In genomic region chr2:144890828-144891227, GRCh38 we compare ENCODE assay signal across 8 cellular contexts.
DNase-seq lines count a peak whose midpoint lies in the region; ATAC-seq and TF ChIP-seq lines count a peak whose summit lies in the region.

No MANE protein-coding gene starts in this region.

- no peaks in the 10 kb centered on the region for H3K79me2 ChIP-seq in HCT116 (ENCODE audit: insufficient read depth, low read length)
- H3K79me2 ChIP-seq in hepatocyte: no peaks in the 10 kb centered on the region

- H3K4me2 ChIP-seq in HCT116 (ENCODE audit: low read length): no peak overlapping the region
- no peak overlapping the region for H3K4me2 ChIP-seq in hepatocyte

- H3K4me3 ChIP-seq in HCT116 (replicated peaks in 1 of 2; ENCODE audit: low read depth in 1 of 2, low read length in 2 of 2) (no peak overlapping the region), SK-N-MC (no peak overlapping the region), hepatocyte (no peak overlapping the region)

- no peaks in the 10 kb centered on the region for H3K4me1 Mint-ChIP-seq in activated naive CD8-positive, alpha-beta T cell treated with anti-CD3 and anti-CD28 coated beads for 36 hours

- no TSS peak for BruUV-seq in HCT116 (replicated peaks; lab: Mats Ljungman, UMichigan)

- RAD21 ChIA-PET in HCT116 (lab: Charles Lee; ENCODE audit: low non-redundant PET in 1 of 2, low total read pairs in 2 of 2, uncharacterized antibody in 2 of 2, unreplicated experiment in 2 of 2): no interaction called here

- DNase-seq in COLO829 (ENCODE audit: low spot score) (peak; percentile 28), HCT116 (ENCODE audit: low read depth, low spot score) (peak; percentile 37), SK-N-MC (ENCODE audit: low read depth, low spot score) (no peak), hepatocyte (ENCODE audit: low spot score) (peak; percentile 4), KG1 (lab: John Stamatoyannopoulos, UW) (no peak), NCI-H2029 treated with DMSO at 0.1 percent for 48 hours (lab: John Stamatoyannopoulos, UW) (no peak)
- DNase-seq in activated naive CD8-positive, alpha-beta T cell treated with anti-CD3 and anti-CD28 coated beads for 36 hours: no peak

- H4K20me1 ChIP-seq in HCT116 (ENCODE audit: insufficient read depth) (no peaks in the 10 kb centered on the region), hepatocyte (ENCODE audit: insufficient read depth, poor library complexity, severe bottlenecking) (no peaks in the 10 kb centered on the region)

- H3K4me1 ChIP-seq in HCT116 (ENCODE audit: control insufficient read depth in 1 of 2, insufficient read depth in 2 of 2, low read length in 2 of 2): no peaks in the 10 kb centered on the region
- no peaks in the 10 kb centered on the region for H3K4me1 ChIP-seq in hepatocyte (ENCODE audit: insufficient read depth)

- H3K9me3 Mint-ChIP-seq in activated naive CD8-positive, alpha-beta T cell treated with anti-CD3 and anti-CD28 coated beads for 36 hours: no peaks in the 10 kb centered on the region

- ATAC-seq in HCT116 (peak; percentile 77), GM19463 (IDR thresholded peaks at IDR 0.05; ENCODE audit: unreplicated experiment) (no peak)

- H3K4me3 Mint-ChIP-seq in activated naive CD8-positive, alpha-beta T cell treated with anti-CD3 and anti-CD28 coated beads for 36 hours: no peak overlapping the region

- peak; percentile 39 for TF ChIP-seq RAD21 in HCT116 (IDR thresholded peaks at IDR 0.05; ENCODE audit: low read depth)

- CTCF ChIA-PET in HCT116 (lab: Charles Lee): no interaction called here

- H3K9ac ChIP-seq in HCT116 (ENCODE audit: low read length) (no peak overlapping the region), SK-N-MC (ENCODE audit: insufficient read length) (no peak overlapping the region)

- peaks cover 10% of the 10 kb centered on the region for H3K27me3 Mint-ChIP-seq in activated naive CD8-positive, alpha-beta T cell treated with anti-CD3 and anti-CD28 coated beads for 36 hours

- H3K9me3 ChIP-seq in HCT116 (ENCODE audit: control insufficient read depth in 1 of 2, insufficient read depth in 1 of 2, low read depth in 1 of 2, low read length in 2 of 2) (no peaks in the 10 kb centered on the region), SK-N-MC (ENCODE audit: low read depth, low read length) (no peaks in the 10 kb centered on the region), hepatocyte (ENCODE audit: low read depth) (no peaks in the 10 kb centered on the region)

- intact Hi-C loops in HCT116 (cut with micrococcal nuclease): no loop called here

- no peak overlapping the region for H3K27ac ChIP-seq in HCT116 (ENCODE audit: low read depth, low read length)
- H3K27ac ChIP-seq in SK-N-MC: peak overlapping the region; percentile 34; the same call in 1 of the 2 replicates
- H3K27ac ChIP-seq in hepatocyte: no peak overlapping the region

- H2AFZ ChIP-seq in HCT116 (ENCODE audit: low read depth, low read length, poor library complexity, severe bottlenecking) (no peak overlapping the region), hepatocyte (no peak overlapping the region)

- TF ChIP-seq CTCF in HCT116 (IDR thresholded peaks at IDR 0.05 in 2 of 3, conservative IDR thresholded peaks at IDR 0.05 in 1 of 3; ENCODE audit: borderline replicate concordance in 1 of 3, insufficient read depth in 1 of 3, low read depth in 2 of 3, low read length in 2 of 3) (peak in 2 of 3 experiments; percentile 16 to 32; a peak in 1 of 6 replicates), hepatocyte (IDR thresholded peaks at IDR 0.05; ENCODE audit: poor library complexity) (peak; percentile 19)

- 23% methylated on average over 1 of the region's 1 CpG for WGBS in hepatocyte (ENCODE audit: low lambda C conversion rate, missing lambda C conversion rate)

- POLR2A ChIA-PET in HCT116 (lab: Charles Lee): no interaction called here

- H3K27me3 ChIP-seq in HCT116 (ENCODE audit: insufficient read depth, low read length) (no peaks in the 10 kb centered on the region), hepatocyte (no peaks in the 10 kb centered on the region)

- H3K9me2 ChIP-seq in HCT116 (ENCODE audit: insufficient read depth) (no peaks in the 10 kb centered on the region; the same call in 1 of the 2 replicates), hepatocyte (replicated peaks; ENCODE audit: insufficient read depth) (no peaks in the 10 kb centered on the region)

- H3K36me3 Mint-ChIP-seq in activated naive CD8-positive, alpha-beta T cell treated with anti-CD3 and anti-CD28 coated beads for 36 hours: no peaks in the 10 kb centered on the region

- H3K36me3 ChIP-seq in HCT116 (ENCODE audit: control insufficient read depth in 1 of 2, insufficient read depth in 2 of 2, low read length in 2 of 2): no peaks in the 10 kb centered on the region
- H3K36me3 ChIP-seq in SK-N-MC (ENCODE audit: insufficient read depth, low read length): no peaks in the 10 kb centered on the region
- H3K36me3 ChIP-seq in hepatocyte (replicated peaks; ENCODE audit: insufficient read depth, low read depth): no peaks in the 10 kb centered on the region

- TF ChIP-seq POLR2A in HCT116 (IDR thresholded peaks at IDR 0.05; ENCODE audit: borderline replicate concordance, extremely low read depth, insufficient read depth, insufficient read length): no peak

- no peak overlapping the region for H3K27ac Mint-ChIP-seq in activated naive CD8-positive, alpha-beta T cell treated with anti-CD3 and anti-CD28 coated beads for 36 hours

TF ChIP-seq in HCT116, 20 proteins besides CTCF, POLR2A, EP300 and RAD21:
- TF ChIP-seq EGR1 (IDR thresholded peaks at IDR 0.05; ENCODE audit: low read depth) (no peak), YY1 (IDR thresholded peaks at IDR 0.05; ENCODE audit: extremely low read depth, insufficient replicate concordance, low read depth, low read length) (no peak), ZBTB33 (IDR thresholded peaks at IDR 0.05; ENCODE audit: extremely low read depth, insufficient replicate concordance, low read length) (no peak), POLR2AphosphoS5 (IDR thresholded peaks at IDR 0.05; ENCODE audit: low read depth, low read length) (no peak), TCF7L2 (IDR thresholded peaks at IDR 0.05; ENCODE audit: borderline replicate concordance, extremely low read depth, insufficient read depth, insufficient read length) (no peak), EZH2 (IDR thresholded peaks at IDR 0.05) (no peak), SIN3A (IDR thresholded peaks at IDR 0.05; ENCODE audit: low read depth) (no peak), CEBPB (IDR thresholded peaks at IDR 0.05; ENCODE audit: low read depth) (no peak), EZH2phosphoT487 (IDR thresholded peaks at IDR 0.05; ENCODE audit: borderline replicate concordance) (no peak), ELF1 (IDR thresholded peaks at IDR 0.05; ENCODE audit: borderline replicate concordance, low read depth) (no peak), FOSL1 (IDR thresholded peaks at IDR 0.05; ENCODE audit: low read depth) (no peak), ZNF274 (IDR thresholded peaks at IDR 0.05; ENCODE audit: low read depth, low read length) (no peak), REST (IDR thresholded peaks at IDR 0.05; ENCODE audit: low read depth) (no peak), CBX3 (IDR thresholded peaks at IDR 0.05; ENCODE audit: low read depth) (no peak), ATF3 (IDR thresholded peaks at IDR 0.05) (no peak), SRF (IDR thresholded peaks at IDR 0.05; ENCODE audit: low read depth) (no peak), ZFX (IDR thresholded peaks at IDR 0.05) (no peak), JUND (IDR thresholded peaks at IDR 0.05) (no peak)

Comparison
In these comparisons a context has a peak if more than half of its experiments do, and no peak if none do; other contexts are left out.
1. DNase-seq: peak in COLO829 (single experiment), HCT116 (single experiment) and hepatocyte (single experiment); none in SK-N-MC (single experiment), activated naive CD8-positive, alpha-beta T cell treated with anti-CD3 and anti-CD28 coated beads for 36 hours (single experiment), KG1 (single experiment) and NCI-H2029 treated with DMSO at 0.1 percent for 48 hours (single experiment).